ENCODE assay signal across 19 cellular contexts in the genomic region with DNA sequence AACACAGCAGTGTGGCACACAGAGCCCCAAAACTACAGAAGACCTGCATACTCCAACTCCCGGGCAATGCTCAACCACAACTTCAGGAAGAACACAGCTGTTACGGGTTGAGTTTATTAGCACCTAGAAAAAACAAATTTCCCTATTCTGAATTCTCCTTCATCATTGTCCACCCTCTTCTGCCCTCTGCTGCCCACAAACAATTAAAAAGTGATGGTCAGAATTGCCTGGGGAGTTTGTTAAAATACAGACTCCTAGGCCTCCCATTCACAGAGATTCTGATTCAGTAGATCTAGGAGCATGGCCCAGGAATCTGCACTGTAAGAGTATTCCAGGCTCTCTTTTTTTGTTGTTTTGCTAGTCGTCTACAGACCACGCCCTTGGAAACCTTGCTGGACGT.
A peak's percentile ranks its signal among the peaks of the same experiment; 100 is the strongest.
DNase-seq lines count a peak whose midpoint lies in the region; ATAC-seq, FAIRE-seq and TF ChIP-seq lines count a peak whose summit lies in the region.
"Had no signal": no experiment of that assay in that cellular context is flagged by ENCODE, and none has a peak within 500 bp of the region (broad histone marks: within the 10 kb centered on the region; RNA-seq: fewer than 3 reads in every experiment).

No MANE protein-coding gene starts in this region.

- H3K27me3 ChIP-seq in K562 (ENCODE audit: control insufficient read depth in 2 of 2, insufficient read depth in 2 of 2, low read length in 2 of 2) = peaks cover 0 to 12% of the 10 kb centered on the region in 2 experiments; a peak in 2 of 5 replicates
- H3K27me3 ChIP-seq: Peyer's patch, transverse colon had no signal

- TF ChIP-seq CTCF in C4-2B (conservative IDR thresholded peaks at IDR 0.05) (peak; percentile 52), K562 (IDR thresholded peaks at IDR 0.05 in 2 of 3, conservative IDR thresholded peaks at IDR 0.05 in 1 of 3; ENCODE audit: insufficient read depth in 2 of 3, low read depth in 1 of 3, low read length in 3 of 3) (peak; percentile 23 to 46 (median 45); a peak in 3 of 6 replicates)

- no peak for TF ChIP-seq POLR2A in K562 (conservative IDR thresholded peaks at IDR 0.05)

- intact Hi-C loops in K562 (cut with micrococcal nuclease) = loop anchor here (1.0 to 10.0 kb wide), 2 partner anchors 344 to 393 kb away; no protein-coding TSS in a partner anchor

- H3K79me2 ChIP-seq in K562 (ENCODE audit: control insufficient read depth, insufficient read depth, low read length) = no peaks in the 10 kb centered on the region

- DNase-seq in HT1080 (ENCODE audit: low read depth) (peak; percentile 43), K562 (ENCODE audit: extremely low read depth in 1 of 4, low spot score in 3 of 4) (peak in 1 of 4 experiments; percentile 16), iPS-NIHi7 (ENCODE audit: extremely low spot score) (peak; percentile 25), superior temporal gyrus (ENCODE audit: extremely low spot score) (no peak), GF-D8 (lab: John Stamatoyannopoulos, UW) (no peak), T-cell (no peak)
- DNase-seq: hippocampal formation; NCI-H146; NCI-H446; Peyer's patch; stimulated activated CD8-positive, alpha-beta memory T cell treated with anti-CD3 and anti-CD28 coated beads, Interleukin-4, amount 100 ng/mL, for 48 hours; T-helper 17 cell; transverse colon had no signal

- H3K4me1 Mint-ChIP-seq in T-cell = no peaks in the 10 kb centered on the region
- H3K4me1 Mint-ChIP-seq: activated naive CD4-positive, alpha-beta T cell treated with anti-CD3 and anti-CD28 coated beads, Interleukin-2, amount 50 U/mL, for 24 hours; central memory CD8-positive, alpha-beta T cell; neural crest cell; T-helper 17 cell had no signal

- no peak overlapping the region for H2AFZ ChIP-seq in K562 (ENCODE audit: low read depth, low read length)

- H3K36me3 ChIP-seq in K562 (ENCODE audit: control insufficient read depth, insufficient read depth, low read length) = no peaks in the 10 kb centered on the region
- H3K36me3 ChIP-seq: Peyer's patch, transverse colon had no signal

- H3K9ac ChIP-seq in K562 (ENCODE audit: insufficient read depth in 1 of 2, low read depth in 2 of 2, low read length in 2 of 2) = no peak overlapping the region

- ATAC-seq in K562 = peak; percentile 60
- no peak for ATAC-seq in HG03565 (IDR thresholded peaks at IDR 0.05; ENCODE audit: unreplicated experiment)
- no peak for ATAC-seq in T-cell (replicated peaks in 1 of 4)
- ATAC-seq: T-helper 17 cell had no signal

- POLR2A ChIA-PET in K562 (lab: Yijun Ruan, JAX) (no interaction called here), T-cell (lab: Charles Lee) (no interaction called here)

- H3K36me3 Mint-ChIP-seq in T-cell = no peaks in the 10 kb centered on the region
- H3K36me3 Mint-ChIP-seq: activated naive CD4-positive, alpha-beta T cell treated with anti-CD3 and anti-CD28 coated beads, Interleukin-2, amount 50 U/mL, for 24 hours had no signal

- H3K9me3 Mint-ChIP-seq in T-cell = peaks cover 3 to 8% (median 5%) of the 10 kb centered on the region in 3 donors
- H3K9me3 Mint-ChIP-seq: central memory CD8-positive, alpha-beta T cell had no signal

- CTCF ChIA-PET in K562 (lab: Yijun Ruan, JAX; ENCODE audit: low intra/inter-chr PET ratio) (interaction anchor here (0.6 kb wide), 1 partner anchor 445 kb away, joined by 4 read pairs; no protein-coding TSS in a partner anchor), T-cell (lab: Charles Lee) (no interaction called here)

- no peak overlapping the region for H3K4me2 ChIP-seq in K562 (ENCODE audit: insufficient read depth, low read length)

- no peaks in the 10 kb centered on the region for H3K9me3 ChIP-seq in K562 (replicated peaks; ENCODE audit: control insufficient read depth, insufficient read depth, low read depth, low read length)
- H3K9me3 ChIP-seq: Peyer's patch, transverse colon had no signal

- peaks cover 7 to 9% of the 10 kb centered on the region in 2 donors for H3K27me3 Mint-ChIP-seq in T-cell

- 9% methylated on average over 5 of the region's 5 CpGs for WGBS in K562 (ENCODE audit: insufficient coverage, low coverage, missing lambda C conversion rate)

- in situ Hi-C loops in K562 (cut with MboI) = no loop called here

- FAIRE-seq in K562 (lab: Jason Lieb, UNC) = no peak

- no peak overlapping the region for H3K27ac ChIP-seq in C4-2B
- H3K27ac ChIP-seq in K562 (ENCODE audit: extremely low read depth, low read depth, low read length) = no peak overlapping the region
- H3K27ac ChIP-seq: Peyer's patch, transverse colon had no signal

- no peak overlapping the region for H3K4me3 ChIP-seq in K562
- H3K4me3 ChIP-seq: lung, Peyer's patch, transverse colon had no signal

- BruUV-seq in K562 (replicated peaks; lab: Mats Ljungman, UMichigan) = no TSS peak

- no peaks in the 10 kb centered on the region for H3K4me1 ChIP-seq in K562 (replicated peaks in 1 of 2; ENCODE audit: control insufficient read depth in 2 of 2, insufficient read depth in 2 of 2, low read length in 2 of 2)
- H3K4me1 ChIP-seq: Peyer's patch, transverse colon had no signal

- TF ChIP-seq EP300 in K562 (IDR thresholded peaks at IDR 0.05; ENCODE audit: low read length) = no peak

- no peaks in the 10 kb centered on the region for H3K9me1 ChIP-seq in K562 (ENCODE audit: control insufficient read depth, insufficient read depth, low read length)

- H3K4me3 Mint-ChIP-seq in T-cell = no peak overlapping the region
- H3K4me3 Mint-ChIP-seq: activated naive CD4-positive, alpha-beta T cell treated with anti-CD3 and anti-CD28 coated beads, Interleukin-2, amount 50 U/mL, for 24 hours; central memory CD8-positive, alpha-beta T cell; neural crest cell; T-helper 17 cell had no signal

- TF ChIP-seq RAD21 in K562 (CRISPR knock-in tag; conservative IDR thresholded peaks at IDR 0.05 in 1 of 2, IDR thresholded peaks at IDR 0.05 in 1 of 2) = peak; percentile 23 to 60; a peak in 3 of 4 replicates

- no peak overlapping the region for H3K27ac Mint-ChIP-seq in T-cell
- H3K27ac Mint-ChIP-seq: activated naive CD4-positive, alpha-beta T cell treated with anti-CD3 and anti-CD28 coated beads, Interleukin-2, amount 50 U/mL, for 24 hours; T-helper 17 cell had no signal

- H4K20me1 ChIP-seq in K562 (replicated peaks; ENCODE audit: control insufficient read depth, insufficient read depth, low read length) = no peaks in the 10 kb centered on the region

TF ChIP-seq in K562, 482 proteins besides CTCF, POLR2A, EP300 and RAD21 (continues in another document):
- TF ChIP-seq HLTF (IDR thresholded peaks at IDR 0.05) = no peak
- TF ChIP-seq POLR2B (IDR thresholded peaks at IDR 0.05; ENCODE audit: low read depth, partially characterized antibody) = no peak
- TF ChIP-seq, protein P1, sequence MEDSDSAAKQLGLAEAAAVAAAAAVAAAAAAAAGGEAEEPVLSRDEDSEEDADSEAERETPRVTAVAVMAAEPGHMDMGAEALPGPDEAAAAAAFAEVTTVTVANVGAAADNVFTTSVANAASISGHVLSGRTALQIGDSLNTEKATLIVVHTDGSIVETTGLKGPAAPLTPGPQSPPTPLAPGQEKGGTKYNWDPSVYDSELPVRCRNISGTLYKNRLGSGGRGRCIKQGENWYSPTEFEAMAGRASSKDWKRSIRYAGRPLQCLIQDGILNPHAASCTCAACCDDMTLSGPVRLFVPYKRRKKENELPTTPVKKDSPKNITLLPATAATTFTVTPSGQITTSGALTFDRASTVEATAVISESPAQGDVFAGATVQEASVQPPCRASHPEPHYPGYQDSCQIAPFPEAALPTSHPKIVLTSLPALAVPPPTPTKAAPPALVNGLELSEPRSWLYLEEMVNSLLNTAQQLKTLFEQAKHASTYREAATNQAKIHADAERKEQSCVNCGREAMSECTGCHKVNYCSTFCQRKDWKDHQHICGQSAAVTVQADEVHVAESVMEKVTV (CRISPR knock-in tag; IDR thresholded peaks at IDR 0.05) = no peak
- TF ChIP-seq GATA2 (CRISPR knock-in tag; IDR thresholded peaks at IDR 0.05) = no peak
- TF ChIP-seq HNRNPK (IDR thresholded peaks at IDR 0.05; ENCODE audit: low read depth, low read length, poor library complexity, severe bottlenecking) = no peak
- peak; percentile 58 for TF ChIP-seq CBFA2T3 (IDR thresholded peaks at IDR 0.05)
- TF ChIP-seq RBM39 (optimal IDR thresholded peaks at IDR 0.05; ENCODE audit: low read depth, low read length) = no peak
- no peak for TF ChIP-seq ZNF41 (CRISPR knock-in tag; conservative IDR thresholded peaks at IDR 0.05)
- TF ChIP-seq, protein P2, sequence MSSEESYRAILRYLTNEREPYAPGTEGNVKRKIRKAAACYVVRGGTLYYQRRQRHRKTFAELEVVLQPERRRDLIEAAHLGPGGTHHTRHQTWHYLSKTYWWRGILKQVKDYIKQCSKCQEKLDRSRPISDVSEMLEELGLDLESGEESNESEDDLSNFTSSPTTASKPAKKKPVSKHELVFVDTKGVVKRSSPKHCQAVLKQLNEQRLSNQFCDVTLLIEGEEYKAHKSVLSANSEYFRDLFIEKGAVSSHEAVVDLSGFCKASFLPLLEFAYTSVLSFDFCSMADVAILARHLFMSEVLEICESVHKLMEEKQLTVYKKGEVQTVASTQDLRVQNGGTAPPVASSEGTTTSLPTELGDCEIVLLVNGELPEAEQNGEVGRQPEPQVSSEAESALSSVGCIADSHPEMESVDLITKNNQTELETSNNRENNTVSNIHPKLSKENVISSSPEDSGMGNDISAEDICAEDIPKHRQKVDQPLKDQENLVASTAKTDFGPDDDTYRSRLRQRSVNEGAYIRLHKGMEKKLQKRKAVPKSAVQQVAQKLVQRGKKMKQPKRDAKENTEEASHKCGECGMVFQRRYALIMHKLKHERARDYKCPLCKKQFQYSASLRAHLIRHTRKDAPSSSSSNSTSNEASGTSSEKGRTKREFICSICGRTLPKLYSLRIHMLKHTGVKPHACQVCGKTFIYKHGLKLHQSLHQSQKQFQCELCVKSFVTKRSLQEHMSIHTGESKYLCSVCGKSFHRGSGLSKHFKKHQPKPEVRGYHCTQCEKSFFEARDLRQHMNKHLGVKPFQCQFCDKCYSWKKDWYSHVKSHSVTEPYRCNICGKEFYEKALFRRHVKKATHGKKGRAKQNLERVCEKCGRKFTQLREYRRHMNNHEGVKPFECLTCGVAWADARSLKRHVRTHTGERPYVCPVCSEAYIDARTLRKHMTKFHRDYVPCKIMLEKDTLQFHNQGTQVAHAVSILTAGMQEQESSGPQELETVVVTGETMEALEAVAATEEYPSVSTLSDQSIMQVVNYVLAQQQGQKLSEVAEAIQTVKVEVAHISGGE (CRISPR knock-in tag; IDR thresholded peaks at IDR 0.05) = no peak
- TF ChIP-seq, protein P3, sequence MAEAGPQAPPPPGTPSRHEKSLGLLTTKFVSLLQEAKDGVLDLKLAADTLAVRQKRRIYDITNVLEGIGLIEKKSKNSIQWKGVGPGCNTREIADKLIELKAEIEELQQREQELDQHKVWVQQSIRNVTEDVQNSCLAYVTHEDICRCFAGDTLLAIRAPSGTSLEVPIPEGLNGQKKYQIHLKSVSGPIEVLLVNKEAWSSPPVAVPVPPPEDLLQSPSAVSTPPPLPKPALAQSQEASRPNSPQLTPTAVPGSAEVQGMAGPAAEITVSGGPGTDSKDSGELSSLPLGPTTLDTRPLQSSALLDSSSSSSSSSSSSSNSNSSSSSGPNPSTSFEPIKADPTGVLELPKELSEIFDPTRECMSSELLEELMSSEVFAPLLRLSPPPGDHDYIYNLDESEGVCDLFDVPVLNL (CRISPR knock-in tag; IDR thresholded peaks at IDR 0.05; ENCODE audit: low read depth) = no peak
- no peak for TF ChIP-seq TAF7 (tag; IDR thresholded peaks at IDR 0.05)

Comparison
In these comparisons a context has a peak if more than half of its experiments do, and no peak if none do; other contexts are left out.
1. DNase-seq: peak in HT1080 (single experiment) and iPS-NIHi7 (single experiment); none in superior temporal gyrus (single experiment), GF-D8 (single experiment) and T-cell (0 of 34).